In genomic region chr12:127280393-127281275, GRCh38 we compare ENCODE assay signal across 8 cellular contexts.
DNase-seq lines count a peak whose midpoint lies in the region; ATAC-seq and TF ChIP-seq lines count a peak whose summit lies in the region.

No MANE protein-coding gene starts in this region.

- no peak overlapping the region for H3K4me2 ChIP-seq in OCI-LY1 (ENCODE audit: low read length)

- no peak overlapping the region for H3K27ac ChIP-seq in OCI-LY1 (ENCODE audit: low read depth, low read length, poor library complexity, severe bottlenecking)

- intact Hi-C loops in CD14-positive monocyte (cut with micrococcal nuclease): no loop called here

- DNase-seq in CD14-positive monocyte (ENCODE audit: low spot score) (no peak), iPS DF 4.7 (ENCODE audit: extremely low read depth, low spot score) (peak; percentile 11), hippocampal formation (lab: John Stamatoyannopoulos, UW) (no peak)
- peak; percentile 7 to 55 (median 29) for DNase-seq in activated naive CD4-positive, alpha-beta T cell (lab: John Stamatoyannopoulos, UW)
- peak; percentile 73 to 84 for DNase-seq in stimulated activated CD4-positive, alpha-beta T cell treated with anti-CD3 and anti-CD28 coated beads, Interleukin-2, amount 100 ng/mL, for 24 hours

- H3F3A ChIP-seq in OCI-LY1 (ENCODE audit: insufficient read depth, low read length): no peaks in the 10 kb centered on the region

- no peak overlapping the region for H2AFZ ChIP-seq in OCI-LY1 (ENCODE audit: low read length)

- no peaks in the 10 kb centered on the region for H4K20me1 ChIP-seq in OCI-LY1 (ENCODE audit: insufficient read depth, low read length)

- no peak overlapping the region for H3K27ac Mint-ChIP-seq in CD14-positive monocyte
- H3K27ac Mint-ChIP-seq in stimulated activated memory B cell treated with anti-CD40 and anti-IgM and Interleukin-4, amounts not matched to agents 10 μg/mL and 1 μg/mL and 100 μg/mL, for 72 hours: no peak overlapping the region

- H3K79me2 ChIP-seq in OCI-LY1 (ENCODE audit: insufficient read depth, low read length): no peaks in the 10 kb centered on the region

- H3K9me3 ChIP-seq in OCI-LY1 (ENCODE audit: low read length): no peaks in the 10 kb centered on the region

- no peaks in the 10 kb centered on the region for H3K27me3 ChIP-seq in OCI-LY1 (ENCODE audit: insufficient read depth, low read length)

- H3K36me3 Mint-ChIP-seq in CD14-positive monocyte: no peaks in the 10 kb centered on the region
- H3K36me3 Mint-ChIP-seq in stimulated activated memory B cell treated with anti-CD40 and anti-IgM and Interleukin-4, amounts not matched to agents 10 μg/mL and 1 μg/mL and 100 μg/mL, for 72 hours: peaks cover 5% of the 10 kb centered on the region

- H3K9me2 ChIP-seq in OCI-LY1 (ENCODE audit: low read depth, low read length): no peaks in the 10 kb centered on the region

- no peaks in the 10 kb centered on the region for H3K4me1 ChIP-seq in OCI-LY1 (ENCODE audit: insufficient read depth, low read length, severe bottlenecking)

- peaks cover 26% of the 10 kb centered on the region for H3K4me1 Mint-ChIP-seq in CD14-positive monocyte
- H3K4me1 Mint-ChIP-seq in stimulated activated memory B cell treated with anti-CD40 and anti-IgM and Interleukin-4, amounts not matched to agents 10 μg/mL and 1 μg/mL and 100 μg/mL, for 72 hours: peaks cover 12% of the 10 kb centered on the region

- H3K4me3 Mint-ChIP-seq in CD14-positive monocyte: no peak overlapping the region
- H3K4me3 Mint-ChIP-seq in stimulated activated memory B cell treated with anti-CD40 and anti-IgM and Interleukin-4, amounts not matched to agents 10 μg/mL and 1 μg/mL and 100 μg/mL, for 72 hours: no peak overlapping the region

- H3K9me3 Mint-ChIP-seq in CD14-positive monocyte: peaks cover 0 to 4% (median 0%) of the 10 kb centered on the region in 7 donors
- H3K9me3 Mint-ChIP-seq in stimulated activated memory B cell treated with anti-CD40 and anti-IgM and Interleukin-4, amounts not matched to agents 10 μg/mL and 1 μg/mL and 100 μg/mL, for 72 hours: peaks cover 12% of the 10 kb centered on the region

- no peaks in the 10 kb centered on the region for H3K36me3 ChIP-seq in OCI-LY1 (ENCODE audit: insufficient read depth, low read length)

- peak; percentile 99 for TF ChIP-seq CTCF in CD14-positive monocyte (IDR thresholded peaks at IDR 0.05)
- peak; percentile 99 for TF ChIP-seq CTCF in OCI-LY1 (IDR thresholded peaks at IDR 0.05; ENCODE audit: low read length)

- ATAC-seq in GM21576 (IDR thresholded peaks at IDR 0.05; ENCODE audit: unreplicated experiment): peak; percentile 76
- no peak for ATAC-seq in stimulated activated memory B cell treated with anti-CD40 and anti-IgM and Interleukin-4, amounts not matched to agents 10 μg/mL and 1 μg/mL and 100 μg/mL, for 72 hours

- H3K4me3 ChIP-seq in OCI-LY1 (ENCODE audit: low read depth, low read length, poor library complexity, severe bottlenecking): no peak overlapping the region

- H3K27me3 Mint-ChIP-seq in CD14-positive monocyte (ENCODE audit: low read depth in 3 of 3): peaks cover 6 to 24% (median 7%) of the 10 kb centered on the region in 3 donors
- H3K27me3 Mint-ChIP-seq in stimulated activated memory B cell treated with anti-CD40 and anti-IgM and Interleukin-4, amounts not matched to agents 10 μg/mL and 1 μg/mL and 100 μg/mL, for 72 hours: no peaks in the 10 kb centered on the region

- H3K9ac ChIP-seq in OCI-LY1 (ENCODE audit: low read length): no peak overlapping the region

Comparison
In these comparisons a context has a peak if more than half of its experiments do, and no peak if none do; other contexts are left out.
1. DNase-seq: peak in activated naive CD4-positive, alpha-beta T cell (4 of 4), iPS DF 4.7 (single experiment) and stimulated activated CD4-positive, alpha-beta T cell treated with anti-CD3 and anti-CD28 coated beads, Interleukin-2, amount 100 ng/mL, for 24 hours (2 of 2); none in CD14-positive monocyte (single experiment) and hippocampal formation (0 of 2).